Comparison of ENCODE assay signal across 10 cellular contexts in genomic region chr7:150357771-150358427, GRCh38. TPM values are rescaled to one million over a fixed set of nuclear protein-coding genes. Genes with fewer than 3 reads are reported as not detected.
DNase-seq lines count a peak whose midpoint lies in the region; ATAC-seq and TF ChIP-seq lines count a peak whose summit lies in the region.
"Had no signal": no experiment of that assay in that cellular context is flagged by ENCODE, and none has a peak within 500 bp of the region (broad histone marks: within the 10 kb centered on the region; RNA-seq: fewer than 3 reads in every experiment).

No MANE protein-coding gene starts in this region.

- no peak overlapping the region for H3K4me3 ChIP-seq in BLaER1 treated with 17β-estradiol and CSF1 and Interleukin-3, amounts not matched to agents 10 nM and 100 nM
- H3K4me3 ChIP-seq in MM.1S (ENCODE audit: low read length), result no peak overlapping the region; the same call in 1 of the 2 replicates
- no peak overlapping the region for H3K4me3 ChIP-seq in mammary epithelial cell (replicated peaks in 1 of 3; ENCODE audit: insufficient read depth in 1 of 3, low read depth in 2 of 3, low read length in 3 of 3)
- no peak overlapping the region for H3K4me3 ChIP-seq in transverse colon

- 0 out of 22 replicates have a peak, but pooled peaks cover 0 to 3% (median 0%) of the 10 kb centered on the region in 11 experiments for H3K9me3 ChIP-seq in BLaER1 treated with 17β-estradiol and CSF1 and Interleukin-3, amounts not matched to agents 10 nM and 100 nM (replicated peaks in 1 of 11)
- H3K9me3 ChIP-seq in MM.1S (replicated peaks; ENCODE audit: insufficient read depth, low read length), result no peaks in the 10 kb centered on the region
- H3K9me3 ChIP-seq in mammary epithelial cell (replicated peaks; ENCODE audit: insufficient read depth, low read length), result no peaks in the 10 kb centered on the region
- no peaks in the 10 kb centered on the region for H3K9me3 ChIP-seq in transverse colon

- H3K4me3 Mint-ChIP-seq in HFFc6, result no peak overlapping the region

- no peaks in the 10 kb centered on the region; the same call in 1 of the 2 replicates for H3K4me1 Mint-ChIP-seq in HFFc6 (ENCODE audit: low read depth)

- in situ Hi-C loops in mammary epithelial cell (cut with MboI; ENCODE audit: low sequenced_read_pairs in 2 of 2) (no loop called here), transverse colon (cut with MboI; ENCODE audit: low pct_ligation_motif_present in 1 of 4, low pct_unique_long_range_greater_than_20kb in 1 of 4, low sequenced_read_pairs in 3 of 4) (no loop called here)

- H3K9ac ChIP-seq in BLaER1 treated with 17β-estradiol and CSF1 and Interleukin-3, amounts not matched to agents 10 nM and 100 nM, result peak overlapping the region in 2 of 11 experiments; percentile 24 to 38; a peak in 2 of 22 replicates
- peak overlapping the region; percentile 1; the same call in 1 of the 2 replicates for H3K9ac ChIP-seq in MM.1S (ENCODE audit: low read length)
- no peak overlapping the region for H3K9ac ChIP-seq in mammary epithelial cell (ENCODE audit: insufficient read depth, low read length)

- DNase-seq in MM.1S (no peak), mammary epithelial cell (peak; percentile 59), HFFc6 (no peak), activated gamma-delta T cell treated with Interleukin-2 at 50 U/mL for 16 hours (no peak), transverse colon (no peak)
- no peak for DNase-seq in activated CD8-positive, alpha-beta memory T cell treated with anti-CD3 and anti-CD28 coated beads for 24 hours

- H2AFZ ChIP-seq in MM.1S (ENCODE audit: low read length), result peak overlapping the region; percentile 40
- H2AFZ ChIP-seq in mammary epithelial cell (ENCODE audit: low read depth, low read length), result no peak overlapping the region

- H3K27me3 ChIP-seq in BLaER1 treated with 17β-estradiol and CSF1 and Interleukin-3, amounts not matched to agents 10 nM and 100 nM, result no peaks in the 10 kb centered on the region
- no peaks in the 10 kb centered on the region for H3K27me3 ChIP-seq in MM.1S (replicated peaks; ENCODE audit: insufficient read depth, low read length)
- no peaks in the 10 kb centered on the region for H3K27me3 ChIP-seq in mammary epithelial cell (ENCODE audit: insufficient read depth, low read length)
- H3K27me3 ChIP-seq in transverse colon, result no peaks in the 10 kb centered on the region

- H3K9me2 ChIP-seq in MM.1S (replicated peaks; ENCODE audit: insufficient read depth, low read length), result no peaks in the 10 kb centered on the region

- H3F3A ChIP-seq in MM.1S (ENCODE audit: insufficient read depth, low read length), result peaks cover 15% of the 10 kb centered on the region

- peaks cover 0 to 53% (median 36%) of the 10 kb centered on the region in 10 experiments; a peak in 18 of 20 replicates for H3K4me1 ChIP-seq in BLaER1 treated with 17β-estradiol and CSF1 and Interleukin-3, amounts not matched to agents 10 nM and 100 nM
- H3K4me1 ChIP-seq in MM.1S (ENCODE audit: low read length) (peaks cover 24% of the 10 kb centered on the region), mammary epithelial cell (ENCODE audit: insufficient read depth, low read length) (peaks cover 13% of the 10 kb centered on the region), transverse colon (peaks cover 0 to 25% (median 13%) of the 10 kb centered on the region in 4 donors)

- no TSS peak for BruUV-seq in mammary epithelial cell (replicated peaks; lab: Mats Ljungman, UMichigan)

- dilution Hi-C loops in mammary epithelial cell (cut with HindIII; ENCODE audit: low sequenced_read_pairs), result loop anchor here (5.0 kb wide), 1 partner anchor 89 kb away; no protein-coding TSS in a partner anchor

- peak; percentile 20 for ATAC-seq in GM19438 (IDR thresholded peaks at IDR 0.05; ENCODE audit: low read depth, unreplicated experiment)

- 8% methylated on average over 13 of the region's 13 CpGs for WGBS in mammary epithelial cell (ENCODE audit: low coverage, missing lambda C conversion rate)
- WGBS in transverse colon (ENCODE audit: low coverage in 1 of 2), 2 donors, result 0 to 75% methylated on average over 1 to 13 of the region's 13 CpGs

- no peaks in the 10 kb centered on the region; the same call in none of the 2 replicates for H3K27me3 Mint-ChIP-seq in HFFc6 (ENCODE audit: insufficient read depth)

- H3K4me2 ChIP-seq in BLaER1 treated with 17β-estradiol and CSF1 and Interleukin-3, amounts not matched to agents 10 nM and 100 nM, result peak overlapping the region; percentile 22 to 70 (median 60); a peak in 21 of 22 replicates
- H3K4me2 ChIP-seq in MM.1S (ENCODE audit: low read depth, low read length), result peak overlapping the region; percentile 46
- H3K4me2 ChIP-seq in mammary epithelial cell (ENCODE audit: insufficient read depth, low read depth, low read length), result peak overlapping the region; percentile 24

- no peak for TF ChIP-seq POLR2A in transverse colon (IDR thresholded peaks at IDR 0.05)

- no peaks in the 10 kb centered on the region for H4K20me1 ChIP-seq in BLaER1 treated with 17β-estradiol and CSF1 and Interleukin-3, amounts not matched to agents 10 nM and 100 nM
- H4K20me1 ChIP-seq in MM.1S (ENCODE audit: insufficient read depth, low read length) (no peaks in the 10 kb centered on the region), mammary epithelial cell (ENCODE audit: insufficient read depth, low read length) (no peaks in the 10 kb centered on the region)

- TF ChIP-seq CTCF in MM.1S (IDR thresholded peaks at IDR 0.05; ENCODE audit: low read length) (no peak; the same call in 1 of the 2 replicates), mammary epithelial cell (conservative IDR thresholded peaks at IDR 0.05 in 1 of 2, IDR thresholded peaks at IDR 0.05 in 1 of 2; ENCODE audit: extremely low read depth in 1 of 2, insufficient read depth in 1 of 2, low read depth in 1 of 2, low read length in 2 of 2) (peak in 1 of 2 donors; percentile 16), HFFc6 (IDR thresholded peaks at IDR 0.05) (no peak), transverse colon (IDR thresholded peaks at IDR 0.05) (no peak)

- no peak overlapping the region for H3K27ac Mint-ChIP-seq in HFFc6

- intact Hi-C loops in mammary epithelial cell (cut with micrococcal nuclease), result no loop called here
- intact Hi-C loops in transverse colon (cut with DNase I; ENCODE audit: low total_unique reads), result no loop called here

- no peaks in the 10 kb centered on the region for H3K36me3 ChIP-seq in BLaER1 treated with 17β-estradiol and CSF1 and Interleukin-3, amounts not matched to agents 10 nM and 100 nM
- H3K36me3 ChIP-seq in MM.1S (replicated peaks; ENCODE audit: insufficient read depth, low read length) (no peaks in the 10 kb centered on the region), mammary epithelial cell (ENCODE audit: insufficient read depth, low read length) (no peaks in the 10 kb centered on the region), transverse colon (no peaks in the 10 kb centered on the region)

- H3K9me3 Mint-ChIP-seq in HFFc6, result no peaks in the 10 kb centered on the region

- H3K27ac ChIP-seq in BLaER1 treated with 17β-estradiol and CSF1 and Interleukin-3, amounts not matched to agents 10 nM and 100 nM, result peak overlapping the region in 4 of 11 experiments; percentile 34 to 57 (median 48); a peak in 8 of 22 replicates
- H3K27ac ChIP-seq in MM.1S (ENCODE audit: low read length) (peak overlapping the region; percentile 40; the same call in 1 of the 2 replicates), mammary epithelial cell (ENCODE audit: insufficient read depth, low read depth, low read length) (no peak overlapping the region), transverse colon (peak overlapping the region in 1 of 4 donors; percentile 16)

- H3K36me3 Mint-ChIP-seq in HFFc6 (ENCODE audit: low read depth), result no peaks in the 10 kb centered on the region

- TF ChIP-seq EP300 in transverse colon (IDR thresholded peaks at IDR 0.05; ENCODE audit: low read depth), result no peak

- H3K79me2 ChIP-seq in MM.1S (ENCODE audit: low read length), result no peaks in the 10 kb centered on the region
- no peaks in the 10 kb centered on the region for H3K79me2 ChIP-seq in mammary epithelial cell (ENCODE audit: insufficient read depth, low read length)

- CTCF ChIA-PET in mammary epithelial cell (lab: Charles Lee; ENCODE audit: low non-redundant PET), result no interaction called here

RNA-seq across cellular contexts. Expression of gene REPIN1, which starts 10.7 kb away (rescaled TPM):
- total RNA-seq in mammary epithelial cell, result 10 to 100 TPM in 1 of 2 donors, 1 to 10 TPM in 1; 5.6 to 33.5 TPM
- 3.9 TPM for polyA plus RNA-seq in mammary epithelial cell
- polyA minus RNA-seq in mammary epithelial cell, result 4.7 TPM
- 10 to 100 TPM; 68.8 to 78.3 (median 75.5) TPM for total RNA-seq in HFFc6 (2021; fragmentation: NEBNext Ultra II Directional; extraction: Animal tissue kit (Norgen Biotek cat#: 25700))
- 100 to 1,000 TPM; 182 to 414 (median 247) TPM for total RNA-seq in transverse colon

RNA-seq across cellular contexts. Expression of gene RARRES2, which starts 16.5 kb away (rescaled TPM):
- total RNA-seq in mammary epithelial cell (under 1 TPM in 1 of 2 donors, not detected in 1; 0.17 TPM), transverse colon (100 to 1,000 TPM in 2 of 4 donors, 10 to 100 TPM in 2; 84.2 to 124 (median 102) TPM)
- polyA plus RNA-seq in mammary epithelial cell, result 0.23 TPM
- not detected for polyA minus RNA-seq in mammary epithelial cell
- total RNA-seq in HFFc6 (2021; fragmentation: NEBNext Ultra II Directional; extraction: Animal tissue kit (Norgen Biotek cat#: 25700)), result under 1 TPM in 2 of 6 experiments, not detected in 4; 0.28 to 0.39 TPM
- total RNA-seq: activated CD8-positive, alpha-beta memory T cell treated with anti-CD3 and anti-CD28 coated beads for 36 hours; endothelial cell of umbilical vein had no signal
- polyA plus RNA-seq: endothelial cell of umbilical vein had no signal

RNA-seq across cellular contexts. Expression of gene ZNF775, which starts 21.2 kb away (rescaled TPM):
- total RNA-seq in mammary epithelial cell, result 1 to 10 TPM; 2.0 to 2.3 TPM
- polyA plus RNA-seq in mammary epithelial cell, result 1.1 TPM
- polyA minus RNA-seq in mammary epithelial cell, result 2.6 TPM
- total RNA-seq in HFFc6 (2021; fragmentation: NEBNext Ultra II Directional; extraction: Animal tissue kit (Norgen Biotek cat#: 25700)), result 1 to 10 TPM; 2.7 to 3.8 (median 2.9) TPM
- 10 to 100 TPM in 3 of 4 donors, 1 to 10 TPM in 1; 8.9 to 75.2 (median 15.2) TPM for total RNA-seq in transverse colon

RNA-seq across cellular contexts. Expression of gene ACTR3C, which starts 34.6 kb away (rescaled TPM):
- total RNA-seq in mammary epithelial cell, result 1 to 10 TPM; 1.6 to 8.3 TPM
- polyA plus RNA-seq in mammary epithelial cell, result 1.2 TPM
- polyA minus RNA-seq in mammary epithelial cell, result 5.7 TPM
- not detected for total RNA-seq in HFFc6 (2021; fragmentation: NEBNext Ultra II Directional; extraction: Animal tissue kit (Norgen Biotek cat#: 25700))
- 10 to 100 TPM; 19.9 to 71.1 (median 42.7) TPM for total RNA-seq in transverse colon
- total RNA-seq: endothelial cell of umbilical vein had no signal

RNA-seq across cellular contexts. Expression of gene LRRC61, which starts 34.7 kb away (rescaled TPM):
- 10 to 100 TPM in 1 of 2 donors, under 1 TPM in 1; 0.73 to 18.0 TPM for total RNA-seq in mammary epithelial cell
- 0.93 TPM for polyA plus RNA-seq in mammary epithelial cell
- polyA minus RNA-seq in mammary epithelial cell, result 0.26 TPM
- not detected for total RNA-seq in HFFc6 (2021; fragmentation: NEBNext Ultra II Directional; extraction: Animal tissue kit (Norgen Biotek cat#: 25700))
- 10 to 100 TPM in 3 of 4 donors, 1 to 10 TPM in 1; 1.4 to 55.4 (median 17.2) TPM for total RNA-seq in transverse colon
- total RNA-seq: endothelial cell of umbilical vein had no signal

Comparison
In these comparisons a context has a peak if more than half of its experiments do, and no peak if none do; other contexts are left out.
1. RNA of gene RARRES2, which starts 16.5 kb away (total RNA-seq): 84.2 to 124 TPM in transverse colon; 0.28 to 0.39 TPM in HFFc6 and 0.17 TPM in mammary epithelial cell; every median in the first group is over 10 times any median in the second.
2. Peak in every context shown above with its lines, with median percentiles within 50 percentile points of each other: H3K4me2 ChIP-seq.